1 cellular context compared by ENCODE assay signal in genomic region chr6:122471107-122472021, GRCh38.
A peak's percentile ranks its signal among the peaks of the same experiment; 100 is the strongest.
TF ChIP-seq lines count a peak whose summit lies in the region.

Gene SERINC1 (minus strand): TSS chr6:122471807. CDS start chr6:122471737, 70 bp downstream.

TF ChIP-seq in GM12878, 131 proteins besides CTCF, POLR2A, EP300 and RAD21 (continued from another document):
- no peak for TF ChIP-seq MYC (IDR thresholded peaks at IDR 0.05; ENCODE audit: insufficient read depth, insufficient read length, insufficient replicate concordance, low read length, severe bottlenecking)
- TF ChIP-seq FOXK2 (IDR thresholded peaks at IDR 0.05): peak; percentile 49
- TF ChIP-seq, protein P1, sequence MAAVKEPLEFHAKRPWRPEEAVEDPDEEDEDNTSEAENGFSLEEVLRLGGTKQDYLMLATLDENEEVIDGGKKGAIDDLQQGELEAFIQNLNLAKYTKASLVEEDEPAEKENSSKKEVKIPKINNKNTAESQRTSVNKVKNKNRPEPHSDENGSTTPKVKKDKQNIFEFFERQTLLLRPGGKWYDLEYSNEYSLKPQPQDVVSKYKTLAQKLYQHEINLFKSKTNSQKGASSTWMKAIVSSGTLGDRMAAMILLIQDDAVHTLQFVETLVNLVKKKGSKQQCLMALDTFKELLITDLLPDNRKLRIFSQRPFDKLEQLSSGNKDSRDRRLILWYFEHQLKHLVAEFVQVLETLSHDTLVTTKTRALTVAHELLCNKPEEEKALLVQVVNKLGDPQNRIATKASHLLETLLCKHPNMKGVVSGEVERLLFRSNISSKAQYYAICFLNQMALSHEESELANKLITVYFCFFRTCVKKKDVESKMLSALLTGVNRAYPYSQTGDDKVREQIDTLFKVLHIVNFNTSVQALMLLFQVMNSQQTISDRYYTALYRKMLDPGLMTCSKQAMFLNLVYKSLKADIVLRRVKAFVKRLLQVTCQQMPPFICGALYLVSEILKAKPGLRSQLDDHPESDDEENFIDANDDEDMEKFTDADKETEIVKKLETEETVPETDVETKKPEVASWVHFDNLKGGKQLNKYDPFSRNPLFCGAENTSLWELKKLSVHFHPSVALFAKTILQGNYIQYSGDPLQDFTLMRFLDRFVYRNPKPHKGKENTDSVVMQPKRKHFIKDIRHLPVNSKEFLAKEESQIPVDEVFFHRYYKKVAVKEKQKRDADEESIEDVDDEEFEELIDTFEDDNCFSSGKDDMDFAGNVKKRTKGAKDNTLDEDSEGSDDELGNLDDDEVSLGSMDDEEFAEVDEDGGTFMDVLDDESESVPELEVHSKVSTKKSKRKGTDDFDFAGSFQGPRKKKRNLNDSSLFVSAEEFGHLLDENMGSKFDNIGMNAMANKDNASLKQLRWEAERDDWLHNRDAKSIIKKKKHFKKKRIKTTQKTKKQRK (IDR thresholded peaks at IDR 0.05; ENCODE audit: low read depth, low read length): 0 out of 2 replicates have a peak, but pooled peaks have one; percentile 19
- TF ChIP-seq ATF3 (IDR thresholded peaks at IDR 0.05; ENCODE audit: borderline replicate concordance, extremely low read depth, low read depth, low read length): no peak
